In the genomic region with DNA sequence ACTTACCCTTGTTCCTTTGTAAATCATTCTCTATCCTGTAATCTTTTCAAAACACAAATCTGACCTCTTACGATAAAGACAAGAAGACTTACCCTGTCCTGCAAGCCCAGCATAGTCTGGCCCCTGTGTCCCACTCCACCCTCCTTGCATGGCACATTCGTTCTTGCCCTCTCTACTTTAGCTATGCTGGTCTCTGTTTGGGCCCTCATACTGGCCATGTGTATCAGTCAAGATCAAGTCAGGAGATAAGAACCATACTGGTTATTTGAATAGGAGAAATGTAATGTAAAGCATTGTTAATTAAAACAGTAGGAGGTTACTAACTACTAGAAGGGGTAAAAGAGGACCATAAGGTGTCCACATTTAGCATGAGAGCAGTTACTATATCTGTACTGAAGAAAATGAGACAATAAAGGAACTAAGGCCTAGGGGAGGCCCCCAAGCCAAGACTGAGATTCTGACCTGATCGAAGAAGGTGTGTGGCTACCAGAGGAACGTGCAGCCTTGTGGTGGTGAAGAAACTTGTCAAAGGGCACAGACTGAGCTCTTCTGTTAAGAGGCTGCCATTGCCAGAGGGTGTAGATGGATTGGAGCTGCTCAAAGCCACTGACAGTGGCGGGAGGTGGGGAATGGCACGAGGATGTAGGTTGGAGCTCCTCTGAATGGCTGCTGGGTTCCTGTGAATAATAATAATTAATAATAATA, we compare ENCODE assay signal across 1 cellular context.
TF ChIP-seq lines count a peak whose summit lies in the region.

No MANE protein-coding gene starts in this region.

TF ChIP-seq in IMR-90, 13 proteins besides CTCF, POLR2A, EP300 and RAD21 (continued from another document):
- TF ChIP-seq NFE2L2 (IDR thresholded peaks at IDR 0.05; ENCODE audit: low read depth, low read length) = no peak
- TF ChIP-seq MAZ (IDR thresholded peaks at IDR 0.05; ENCODE audit: borderline replicate concordance, low read depth, low read length) = no peak
- no peak for TF ChIP-seq FOS (IDR thresholded peaks at IDR 0.05; ENCODE audit: low read depth, low read length)
- no peak for TF ChIP-seq MAFK (IDR thresholded peaks at IDR 0.05; ENCODE audit: low read depth, low read length)
- no peak for TF ChIP-seq BHLHE40 (IDR thresholded peaks at IDR 0.05; ENCODE audit: low read depth, low read length)
- no peak for TF ChIP-seq SMC3 (IDR thresholded peaks at IDR 0.05; ENCODE audit: low read depth, low read length)
- TF ChIP-seq RCOR1 (IDR thresholded peaks at IDR 0.05; ENCODE audit: insufficient replicate concordance, low read length) = no peak
- TF ChIP-seq, protein P1, sequence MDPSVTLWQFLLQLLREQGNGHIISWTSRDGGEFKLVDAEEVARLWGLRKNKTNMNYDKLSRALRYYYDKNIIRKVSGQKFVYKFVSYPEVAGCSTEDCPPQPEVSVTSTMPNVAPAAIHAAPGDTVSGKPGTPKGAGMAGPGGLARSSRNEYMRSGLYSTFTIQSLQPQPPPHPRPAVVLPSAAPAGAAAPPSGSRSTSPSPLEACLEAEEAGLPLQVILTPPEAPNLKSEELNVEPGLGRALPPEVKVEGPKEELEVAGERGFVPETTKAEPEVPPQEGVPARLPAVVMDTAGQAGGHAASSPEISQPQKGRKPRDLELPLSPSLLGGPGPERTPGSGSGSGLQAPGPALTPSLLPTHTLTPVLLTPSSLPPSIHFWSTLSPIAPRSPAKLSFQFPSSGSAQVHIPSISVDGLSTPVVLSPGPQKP (IDR thresholded peaks at IDR 0.05; ENCODE audit: borderline replicate concordance, low read depth, low read length) = no peak
- TF ChIP-seq, protein P2, sequence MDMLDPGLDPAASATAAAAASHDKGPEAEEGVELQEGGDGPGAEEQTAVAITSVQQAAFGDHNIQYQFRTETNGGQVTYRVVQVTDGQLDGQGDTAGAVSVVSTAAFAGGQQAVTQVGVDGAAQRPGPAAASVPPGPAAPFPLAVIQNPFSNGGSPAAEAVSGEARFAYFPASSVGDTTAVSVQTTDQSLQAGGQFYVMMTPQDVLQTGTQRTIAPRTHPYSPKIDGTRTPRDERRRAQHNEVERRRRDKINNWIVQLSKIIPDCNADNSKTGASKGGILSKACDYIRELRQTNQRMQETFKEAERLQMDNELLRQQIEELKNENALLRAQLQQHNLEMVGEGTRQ (IDR thresholded peaks at IDR 0.05; ENCODE audit: low read depth, low read length) = no peak
- TF ChIP-seq CEBPB (IDR thresholded peaks at IDR 0.05; ENCODE audit: low read depth, low read length) = no peak
- TF ChIP-seq MXI1 (IDR thresholded peaks at IDR 0.05; ENCODE audit: borderline replicate concordance, low read depth, low read length) = no peak
TF ChIP-seq in IMR-90: peak in this region for 0.
